In the genomic region with DNA sequence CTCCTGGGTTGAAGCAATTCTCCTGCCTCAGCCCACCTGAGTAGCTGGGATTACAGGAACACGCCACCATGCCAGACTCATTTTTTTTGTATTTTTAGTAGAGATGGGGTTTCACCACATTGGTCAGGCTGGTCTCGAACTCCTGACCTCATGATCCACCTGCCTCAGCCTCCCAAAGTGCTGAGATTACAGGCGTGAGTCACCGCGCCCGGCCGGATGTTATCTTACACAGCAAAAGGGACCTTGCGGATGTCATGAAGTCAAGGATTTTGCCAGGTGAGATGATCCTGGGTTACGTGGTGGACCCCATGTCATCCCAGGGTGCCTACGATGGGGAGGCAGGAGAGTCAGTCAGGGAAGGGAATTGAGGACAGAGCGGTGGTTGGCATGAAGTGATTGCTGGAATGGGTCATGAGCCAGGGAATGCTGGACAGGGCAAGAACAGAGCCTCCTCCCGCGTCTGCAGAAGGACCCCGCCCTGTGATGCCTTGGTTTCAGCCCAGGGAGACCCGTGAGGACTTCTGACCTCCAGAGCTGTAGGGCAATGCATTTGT, we compare ENCODE assay signal across 1 cellular context.
A peak's percentile ranks its signal among the peaks of the same experiment; 100 is the strongest.
TF ChIP-seq lines count a peak whose summit lies in the region.

No MANE protein-coding gene starts in this region.

TF ChIP-seq in K562, 482 proteins besides CTCF, POLR2A, EP300 and RAD21 (continued from another document):
- TF ChIP-seq EWSR1 (IDR thresholded peaks at IDR 0.05; ENCODE audit: borderline replicate concordance, low read depth, partially characterized antibody) (no peak), POLR2G (IDR thresholded peaks at IDR 0.05; ENCODE audit: low read depth, low read length) (no peak), BCOR (IDR thresholded peaks at IDR 0.05) (peak; percentile 59), KDM4B (IDR thresholded peaks at IDR 0.05; ENCODE audit: borderline replicate concordance in 2 of 2, low read depth in 1 of 2) (no peak)
TF ChIP-seq in K562: peak in this region for 14.
